In the genomic region with DNA sequence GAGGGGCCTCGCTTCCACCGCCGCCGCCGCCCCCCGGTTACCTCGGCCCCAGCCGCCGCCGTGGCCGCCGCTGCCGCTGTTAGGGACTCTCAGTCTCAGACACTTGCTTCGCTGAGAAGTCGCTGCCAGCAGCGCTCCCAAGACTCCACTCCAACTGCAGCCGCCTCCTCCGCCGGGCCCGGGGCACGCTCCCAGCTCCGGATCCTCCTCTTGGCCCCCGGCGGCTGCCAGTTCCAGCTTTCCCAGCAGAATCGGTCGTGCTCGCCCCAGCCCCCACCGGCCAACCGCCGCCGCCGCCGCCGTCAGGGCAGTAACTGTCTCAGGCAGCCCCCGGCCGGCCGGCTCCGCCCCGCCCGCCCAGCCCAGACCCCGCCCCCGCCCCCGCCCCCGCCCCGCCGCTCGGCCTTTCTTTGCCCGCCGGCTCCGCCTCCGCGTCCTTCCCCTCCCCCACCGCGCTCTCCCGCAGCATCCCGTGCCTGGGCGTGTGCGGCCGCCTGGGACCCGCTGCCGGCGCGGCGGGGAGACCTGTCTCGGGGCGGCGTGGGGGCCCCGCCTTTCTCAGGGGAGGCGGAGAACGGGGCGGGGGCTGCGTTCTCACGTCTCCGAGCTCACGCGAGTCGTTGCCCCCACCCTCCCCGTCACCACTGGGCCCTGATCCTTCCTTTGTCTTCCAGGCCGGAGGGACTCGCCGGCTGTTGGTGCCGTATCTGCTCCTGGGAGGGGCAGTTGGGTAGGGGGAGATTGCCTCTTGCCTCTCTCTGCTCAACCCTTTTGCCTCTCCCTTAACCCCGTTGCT, we compare ENCODE assay signal across 8 cellular contexts. TPM values are rescaled to one million over a fixed set of nuclear protein-coding genes. Genes with fewer than 3 reads are reported as not detected.
DNase-seq lines count a peak whose midpoint lies in the region; ATAC-seq and TF ChIP-seq lines count a peak whose summit lies in the region.

A gene with protein sequence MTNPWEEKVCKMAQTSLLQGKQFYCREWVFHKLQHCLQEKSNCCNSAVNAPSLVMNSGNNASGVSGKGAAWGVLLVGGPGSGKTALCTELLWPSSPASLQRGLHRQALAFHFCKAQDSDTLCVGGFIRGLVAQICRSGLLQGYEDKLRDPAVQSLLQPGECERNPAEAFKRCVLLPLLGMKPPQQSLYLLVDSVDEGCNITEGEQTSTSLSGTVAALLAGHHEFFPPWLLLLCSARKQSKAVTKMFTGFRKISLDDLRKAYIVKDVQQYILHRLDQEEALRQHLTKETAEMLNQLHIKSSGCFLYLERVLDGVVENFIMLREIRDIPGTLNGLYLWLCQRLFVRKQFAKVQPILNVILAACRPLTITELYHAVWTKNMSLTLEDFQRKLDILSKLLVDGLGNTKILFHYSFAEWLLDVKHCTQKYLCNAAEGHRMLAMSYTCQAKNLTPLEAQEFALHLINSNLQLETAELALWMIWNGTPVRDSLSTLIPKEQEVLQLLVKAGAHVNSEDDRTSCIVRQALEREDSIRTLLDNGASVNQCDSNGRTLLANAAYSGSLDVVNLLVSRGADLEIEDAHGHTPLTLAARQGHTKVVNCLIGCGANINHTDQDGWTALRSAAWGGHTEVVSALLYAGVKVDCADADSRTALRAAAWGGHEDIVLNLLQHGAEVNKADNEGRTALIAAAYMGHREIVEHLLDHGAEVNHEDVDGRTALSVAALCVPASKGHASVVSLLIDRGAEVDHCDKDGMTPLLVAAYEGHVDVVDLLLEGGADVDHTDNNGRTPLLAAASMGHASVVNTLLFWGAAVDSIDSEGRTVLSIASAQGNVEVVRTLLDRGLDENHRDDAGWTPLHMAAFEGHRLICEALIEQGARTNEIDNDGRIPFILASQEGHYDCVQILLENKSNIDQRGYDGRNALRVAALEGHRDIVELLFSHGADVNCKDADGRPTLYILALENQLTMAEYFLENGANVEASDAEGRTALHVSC (N-terminal part only) (minus strand): TSS at position 316 of the 796 bp plus-strand sequence. CDS start 2,221 bp downstream, outside the sequence.

- H4K20me1 ChIP-seq in smooth muscle cell (ENCODE audit: low read depth) = peaks cover 38% of the 10 kb centered on the region

- 0% methylated on average over 29 of the region's 83 CpGs for WGBS in smooth muscle cell (ENCODE audit: low lambda C conversion rate)

- peak within 1 kb of the TSS; percentile 97 for H2AFZ ChIP-seq in smooth muscle cell (ENCODE audit: low read depth)

- no peaks in the 10 kb centered on the region for H3K9me3 ChIP-seq in A673 (ENCODE audit: low read depth, low read length, poor library complexity, severe bottlenecking)
- no peaks in the 10 kb centered on the region for H3K9me3 ChIP-seq in smooth muscle cell (replicated peaks; ENCODE audit: low read depth)

- ATAC-seq in GM18861 (IDR thresholded peaks at IDR 0.05; ENCODE audit: unreplicated experiment) (peak; percentile 59), HG03066 (IDR thresholded peaks at IDR 0.05; ENCODE audit: low read depth, unreplicated experiment) (peak; percentile 57)

- H3K27ac Mint-ChIP-seq in immature natural killer cell = peak within 1 kb of the TSS; percentile 57 to 91 (median 82)

- H3K4me3 ChIP-seq in A673 (ENCODE audit: low read depth, low read length, poor library complexity, severe bottlenecking) (peak within 1 kb of the TSS; percentile 92), smooth muscle cell (peak within 1 kb of the TSS; percentile 76)

- H3K27me3 Mint-ChIP-seq in immature natural killer cell (ENCODE audit: low read depth in 3 of 3) = peaks cover 5 to 10% (median 6%) of the 10 kb centered on the region in 3 donors

- DNase-seq in A673 (ENCODE audit: low spot score) (peak; percentile 96), NCI-H2107 treated with DMSO at 0.1 percent for 48 hours (lab: John Stamatoyannopoulos, UW; ENCODE audit: unreplicated experiment) (peak; percentile 55), caudate nucleus (lab: John Stamatoyannopoulos, UW) (peak; percentile 22 to 97 (median 88)), immature natural killer cell (peak; percentile 71 to 75 (median 74)), smooth muscle cell (lab: John Stamatoyannopoulos, UW; ENCODE audit: unreplicated experiment) (peak; percentile 94)

- peaks cover 6 to 11% of the 10 kb centered on the region in 2 donors for H3K4me1 Mint-ChIP-seq in immature natural killer cell

- H3K4me3 Mint-ChIP-seq in immature natural killer cell = peak within 1 kb of the TSS; percentile 83 to 92 (median 90)

- CTCF ChIA-PET in A673 (lab: Charles Lee) = no interaction called here

- intact Hi-C loops in A673 (cut with micrococcal nuclease; ENCODE audit: unreplicated experiment) = loop anchor here (5.0 to 10.0 kb wide), 3 partner anchors 232 to 530 kb away; no protein-coding TSS in a partner anchor

- H3K27ac ChIP-seq in A673 (ENCODE audit: low read depth, low read length, poor library complexity, severe bottlenecking) = peak within 1 kb of the TSS; percentile 96
- H3K27ac ChIP-seq in VCaP = peak within 1 kb of the TSS; percentile 91
- peak within 1 kb of the TSS; percentile 98 for H3K27ac ChIP-seq in caudate nucleus (ENCODE audit: low read depth, low read length)
- peak within 1 kb of the TSS; percentile 98 for H3K27ac ChIP-seq in smooth muscle cell (ENCODE audit: low read depth)

- no peaks in the 10 kb centered on the region for H3K36me3 ChIP-seq in A673 (ENCODE audit: insufficient read depth, low read length, poor library complexity, severe bottlenecking)
- H3K36me3 ChIP-seq in smooth muscle cell (ENCODE audit: low read depth) = no peaks in the 10 kb centered on the region

- no peaks in the 10 kb centered on the region for H3K9me3 Mint-ChIP-seq in immature natural killer cell

- H3K27me3 ChIP-seq in A673 (replicated peaks; ENCODE audit: insufficient read depth, low read depth, low read length, poor library complexity) = no peaks in the 10 kb centered on the region
- no peaks in the 10 kb centered on the region for H3K27me3 ChIP-seq in smooth muscle cell (ENCODE audit: low read depth)

- no peaks in the 10 kb centered on the region for H3K36me3 Mint-ChIP-seq in immature natural killer cell

- H3F3A ChIP-seq in smooth muscle cell (ENCODE audit: low read depth) = no peaks in the 10 kb centered on the region

- POLR2A ChIA-PET in A673 (lab: Charles Lee; ENCODE audit: low non-redundant PET) = no interaction called here

- H3K4me2 ChIP-seq in smooth muscle cell = peak within 1 kb of the TSS; percentile 89

- no TSS peak for BruUV-seq in A673 (replicated peaks; lab: Mats Ljungman, UMichigan)

- H3K9ac ChIP-seq in smooth muscle cell (ENCODE audit: low read depth) = peak within 1 kb of the TSS; percentile 95

- TF ChIP-seq CTCF in A673 (conservative IDR thresholded peaks at IDR 0.05; ENCODE audit: low read depth, low read length) (no peak), VCaP (conservative IDR thresholded peaks at IDR 0.05) (no peak), smooth muscle cell (IDR thresholded peaks at IDR 0.05; ENCODE audit: borderline replicate concordance, insufficient read depth, poor library complexity, severe bottlenecking) (no peak)

- peaks cover 38% of the 10 kb centered on the region for H3K79me2 ChIP-seq in smooth muscle cell (ENCODE audit: low read depth)

- H3K4me1 ChIP-seq in A673 (ENCODE audit: insufficient read depth, low read length, poor library complexity, severe bottlenecking) (peaks cover 21% of the 10 kb centered on the region), smooth muscle cell (ENCODE audit: low read depth) (peaks cover 41% of the 10 kb centered on the region)

RNA-seq across cellular contexts. Expression of the gene that starts here (rescaled TPM):
- total RNA-seq in A673 (2021) = 16.7 and 18.4 TPM in 2 replicates
- under 1 TPM in 2 of 3 donors, not detected in 1; 0.59 to 0.60 TPM for polyA plus RNA-seq in immature natural killer cell
- total RNA-seq in smooth muscle cell = 31.1 and 41.5 TPM in 2 replicates
- polyA plus RNA-seq in smooth muscle cell = 6.0 and 9.2 TPM in 2 replicates

Comparison
In these comparisons a context has a peak if more than half of its experiments do, and no peak if none do; other contexts are left out.
1. Peak in every context shown above with its lines: DNase-seq, ATAC-seq, H3K4me3 ChIP-seq and H3K27ac ChIP-seq.
2. Peak in DNase-seq in immature natural killer cell; RNA of the gene not detected or under 1 TPM.